Comparison of ENCODE assay signal across 1 cellular context in genomic region chr20:8144282-8145245, GRCh38.
TF ChIP-seq lines count a peak whose summit lies in the region.

No MANE protein-coding gene starts in this region.

TF ChIP-seq in HepG2, 621 proteins besides CTCF, POLR2A, EP300 and RAD21 (continued from another document and continues in another):
- peak; percentile 86; the same call in 1 of the 2 replicates for TF ChIP-seq RFXAP (CRISPR knock-in tag; IDR thresholded peaks at IDR 0.05; ENCODE audit: borderline replicate concordance)
- TF ChIP-seq POGZ (CRISPR knock-in tag; IDR thresholded peaks at IDR 0.05), result peak; percentile 100
- TF ChIP-seq ERF (CRISPR knock-in tag; IDR thresholded peaks at IDR 0.05), result peak; percentile 99
- peak; percentile 93 for TF ChIP-seq KLF9 (CRISPR knock-in tag; IDR thresholded peaks at IDR 0.05; ENCODE audit: low read depth)
- TF ChIP-seq RFX1 (IDR thresholded peaks at IDR 0.05), result no peak
- TF ChIP-seq, protein P1, sequence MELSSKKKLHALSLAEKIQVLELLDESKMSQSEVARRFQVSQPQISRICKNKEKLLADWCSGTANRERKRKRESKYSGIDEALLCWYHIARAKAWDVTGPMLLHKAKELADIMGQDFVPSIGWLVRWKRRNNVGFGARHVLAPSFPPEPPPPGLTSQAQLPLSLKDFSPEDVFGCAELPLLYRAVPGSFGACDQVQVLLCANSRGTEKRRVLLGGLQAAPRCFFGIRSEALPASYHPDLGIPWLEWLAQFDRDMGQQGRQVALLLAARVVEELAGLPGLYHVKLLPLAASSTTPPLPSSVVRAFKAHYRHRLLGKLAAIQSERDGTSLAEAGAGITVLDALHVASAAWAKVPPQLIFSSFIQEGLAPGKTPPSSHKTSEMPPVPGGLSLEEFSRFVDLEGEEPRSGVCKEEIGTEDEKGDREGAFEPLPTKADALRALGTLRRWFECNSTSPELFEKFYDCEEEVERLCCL (CRISPR knock-in tag; IDR thresholded peaks at IDR 0.05; ENCODE audit: borderline replicate concordance), result peak; percentile 66; the same call in 1 of the 2 replicates
- TF ChIP-seq SALL2 (CRISPR knock-in tag; IDR thresholded peaks at IDR 0.05), result peak; percentile 86; the same call in 1 of the 2 replicates
- no peak for TF ChIP-seq SOX6 (IDR thresholded peaks at IDR 0.05)
- TF ChIP-seq SOX6 (CRISPR knock-in tag; IDR thresholded peaks at IDR 0.05), result peak; percentile 99
- TF ChIP-seq ZBTB25 (CRISPR knock-in tag; IDR thresholded peaks at IDR 0.05), result peak; percentile 97
- TF ChIP-seq, protein P2, sequence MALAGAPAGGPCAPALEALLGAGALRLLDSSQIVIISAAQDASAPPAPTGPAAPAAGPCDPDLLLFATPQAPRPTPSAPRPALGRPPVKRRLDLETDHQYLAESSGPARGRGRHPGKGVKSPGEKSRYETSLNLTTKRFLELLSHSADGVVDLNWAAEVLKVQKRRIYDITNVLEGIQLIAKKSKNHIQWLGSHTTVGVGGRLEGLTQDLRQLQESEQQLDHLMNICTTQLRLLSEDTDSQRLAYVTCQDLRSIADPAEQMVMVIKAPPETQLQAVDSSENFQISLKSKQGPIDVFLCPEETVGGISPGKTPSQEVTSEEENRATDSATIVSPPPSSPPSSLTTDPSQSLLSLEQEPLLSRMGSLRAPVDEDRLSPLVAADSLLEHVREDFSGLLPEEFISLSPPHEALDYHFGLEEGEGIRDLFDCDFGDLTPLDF (CRISPR knock-in tag; IDR thresholded peaks at IDR 0.05), result no peak
- peak; percentile 99 for TF ChIP-seq TBX2 (CRISPR knock-in tag; IDR thresholded peaks at IDR 0.05; ENCODE audit: borderline replicate concordance)
- peak; percentile 96 for TF ChIP-seq TEAD3 (CRISPR knock-in tag; optimal IDR thresholded peaks at IDR 0.05; ENCODE audit: borderline replicate concordance)
- TF ChIP-seq ZNF703 (CRISPR knock-in tag; IDR thresholded peaks at IDR 0.05; ENCODE audit: borderline replicate concordance), result no peak
- TF ChIP-seq, protein P3, sequence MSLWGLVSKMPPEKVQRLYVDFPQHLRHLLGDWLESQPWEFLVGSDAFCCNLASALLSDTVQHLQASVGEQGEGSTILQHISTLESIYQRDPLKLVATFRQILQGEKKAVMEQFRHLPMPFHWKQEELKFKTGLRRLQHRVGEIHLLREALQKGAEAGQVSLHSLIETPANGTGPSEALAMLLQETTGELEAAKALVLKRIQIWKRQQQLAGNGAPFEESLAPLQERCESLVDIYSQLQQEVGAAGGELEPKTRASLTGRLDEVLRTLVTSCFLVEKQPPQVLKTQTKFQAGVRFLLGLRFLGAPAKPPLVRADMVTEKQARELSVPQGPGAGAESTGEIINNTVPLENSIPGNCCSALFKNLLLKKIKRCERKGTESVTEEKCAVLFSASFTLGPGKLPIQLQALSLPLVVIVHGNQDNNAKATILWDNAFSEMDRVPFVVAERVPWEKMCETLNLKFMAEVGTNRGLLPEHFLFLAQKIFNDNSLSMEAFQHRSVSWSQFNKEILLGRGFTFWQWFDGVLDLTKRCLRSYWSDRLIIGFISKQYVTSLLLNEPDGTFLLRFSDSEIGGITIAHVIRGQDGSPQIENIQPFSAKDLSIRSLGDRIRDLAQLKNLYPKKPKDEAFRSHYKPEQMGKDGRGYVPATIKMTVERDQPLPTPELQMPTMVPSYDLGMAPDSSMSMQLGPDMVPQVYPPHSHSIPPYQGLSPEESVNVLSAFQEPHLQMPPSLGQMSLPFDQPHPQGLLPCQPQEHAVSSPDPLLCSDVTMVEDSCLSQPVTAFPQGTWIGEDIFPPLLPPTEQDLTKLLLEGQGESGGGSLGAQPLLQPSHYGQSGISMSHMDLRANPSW (CRISPR knock-in tag; IDR thresholded peaks at IDR 0.05; ENCODE audit: borderline replicate concordance), result peak; percentile 100
- TF ChIP-seq MTF2 (CRISPR knock-in tag; IDR thresholded peaks at IDR 0.05; ENCODE audit: borderline replicate concordance), result peak; percentile 65; the same call in 1 of the 2 replicates
- TF ChIP-seq REST (IDR thresholded peaks at IDR 0.05; ENCODE audit: borderline replicate concordance in 1 of 2, low read depth in 1 of 2, low read length in 2 of 2), result no peak; a peak in 1 of 4 replicates
- peak; percentile 100 for TF ChIP-seq CEBPG (CRISPR knock-in tag; IDR thresholded peaks at IDR 0.05)
- peak; percentile 93 for TF ChIP-seq ZNF441 (CRISPR knock-in tag; IDR thresholded peaks at IDR 0.05; ENCODE audit: borderline replicate concordance)
- TF ChIP-seq, protein P4, sequence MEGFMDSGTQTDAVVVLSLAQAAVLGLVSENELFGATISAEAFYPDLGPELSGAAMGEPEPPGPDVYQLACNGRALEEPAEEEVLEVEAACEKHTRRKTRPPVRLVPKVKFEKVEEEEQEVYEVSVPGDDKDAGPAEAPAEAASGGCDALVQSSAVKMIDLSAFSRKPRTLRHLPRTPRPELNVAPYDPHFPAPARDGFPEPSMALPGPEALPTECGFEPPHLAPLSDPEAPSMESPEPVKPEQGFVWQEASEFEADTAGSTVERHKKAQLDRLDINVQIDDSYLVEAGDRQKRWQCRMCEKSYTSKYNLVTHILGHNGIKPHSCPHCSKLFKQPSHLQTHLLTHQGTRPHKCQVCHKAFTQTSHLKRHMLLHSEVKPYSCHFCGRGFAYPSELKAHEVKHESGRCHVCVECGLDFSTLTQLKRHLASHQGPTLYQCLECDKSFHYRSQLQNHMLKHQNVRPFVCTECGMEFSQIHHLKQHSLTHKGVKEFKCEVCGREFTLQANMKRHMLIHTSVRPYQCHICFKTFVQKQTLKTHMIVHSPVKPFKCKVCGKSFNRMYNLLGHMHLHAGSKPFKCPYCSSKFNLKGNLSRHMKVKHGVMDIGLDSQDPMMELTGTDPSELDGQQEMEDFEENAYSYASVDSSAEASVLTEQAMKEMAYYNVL (CRISPR knock-in tag; IDR thresholded peaks at IDR 0.05; ENCODE audit: borderline replicate concordance), result peak; percentile 98
- TF ChIP-seq, protein P5, sequence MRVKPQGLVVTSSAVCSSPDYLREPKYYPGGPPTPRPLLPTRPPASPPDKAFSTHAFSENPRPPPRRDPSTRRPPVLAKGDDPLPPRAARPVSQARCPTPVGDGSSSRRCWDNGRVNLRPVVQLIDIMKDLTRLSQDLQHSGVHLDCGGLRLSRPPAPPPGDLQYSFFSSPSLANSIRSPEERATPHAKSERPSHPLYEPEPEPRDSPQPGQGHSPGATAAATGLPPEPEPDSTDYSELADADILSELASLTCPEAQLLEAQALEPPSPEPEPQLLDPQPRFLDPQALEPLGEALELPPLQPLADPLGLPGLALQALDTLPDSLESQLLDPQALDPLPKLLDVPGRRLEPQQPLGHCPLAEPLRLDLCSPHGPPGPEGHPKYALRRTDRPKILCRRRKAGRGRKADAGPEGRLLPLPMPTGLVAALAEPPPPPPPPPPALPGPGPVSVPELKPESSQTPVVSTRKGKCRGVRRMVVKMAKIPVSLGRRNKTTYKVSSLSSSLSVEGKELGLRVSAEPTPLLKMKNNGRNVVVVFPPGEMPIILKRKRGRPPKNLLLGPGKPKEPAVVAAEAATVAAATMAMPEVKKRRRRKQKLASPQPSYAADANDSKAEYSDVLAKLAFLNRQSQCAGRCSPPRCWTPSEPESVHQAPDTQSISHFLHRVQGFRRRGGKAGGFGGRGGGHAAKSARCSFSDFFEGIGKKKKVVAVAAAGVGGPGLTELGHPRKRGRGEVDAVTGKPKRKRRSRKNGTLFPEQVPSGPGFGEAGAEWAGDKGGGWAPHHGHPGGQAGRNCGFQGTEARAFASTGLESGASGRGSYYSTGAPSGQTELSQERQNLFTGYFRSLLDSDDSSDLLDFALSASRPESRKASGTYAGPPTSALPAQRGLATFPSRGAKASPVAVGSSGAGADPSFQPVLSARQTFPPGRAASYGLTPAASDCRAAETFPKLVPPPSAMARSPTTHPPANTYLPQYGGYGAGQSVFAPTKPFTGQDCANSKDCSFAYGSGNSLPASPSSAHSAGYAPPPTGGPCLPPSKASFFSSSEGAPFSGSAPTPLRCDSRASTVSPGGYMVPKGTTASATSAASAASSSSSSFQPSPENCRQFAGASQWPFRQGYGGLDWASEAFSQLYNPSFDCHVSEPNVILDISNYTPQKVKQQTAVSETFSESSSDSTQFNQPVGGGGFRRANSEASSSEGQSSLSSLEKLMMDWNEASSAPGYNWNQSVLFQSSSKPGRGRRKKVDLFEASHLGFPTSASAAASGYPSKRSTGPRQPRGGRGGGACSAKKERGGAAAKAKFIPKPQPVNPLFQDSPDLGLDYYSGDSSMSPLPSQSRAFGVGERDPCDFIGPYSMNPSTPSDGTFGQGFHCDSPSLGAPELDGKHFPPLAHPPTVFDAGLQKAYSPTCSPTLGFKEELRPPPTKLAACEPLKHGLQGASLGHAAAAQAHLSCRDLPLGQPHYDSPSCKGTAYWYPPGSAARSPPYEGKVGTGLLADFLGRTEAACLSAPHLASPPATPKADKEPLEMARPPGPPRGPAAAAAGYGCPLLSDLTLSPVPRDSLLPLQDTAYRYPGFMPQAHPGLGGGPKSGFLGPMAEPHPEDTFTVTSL (CRISPR knock-in tag; IDR thresholded peaks at IDR 0.05; ENCODE audit: borderline replicate concordance), result peak; percentile 100
- TF ChIP-seq FOXC1 (CRISPR knock-in tag; IDR thresholded peaks at IDR 0.05; ENCODE audit: borderline replicate concordance), result peak; percentile 89
- TF ChIP-seq JUND (CRISPR knock-in tag; IDR thresholded peaks at IDR 0.05), result peak; percentile 95
- TF ChIP-seq, protein P6, sequence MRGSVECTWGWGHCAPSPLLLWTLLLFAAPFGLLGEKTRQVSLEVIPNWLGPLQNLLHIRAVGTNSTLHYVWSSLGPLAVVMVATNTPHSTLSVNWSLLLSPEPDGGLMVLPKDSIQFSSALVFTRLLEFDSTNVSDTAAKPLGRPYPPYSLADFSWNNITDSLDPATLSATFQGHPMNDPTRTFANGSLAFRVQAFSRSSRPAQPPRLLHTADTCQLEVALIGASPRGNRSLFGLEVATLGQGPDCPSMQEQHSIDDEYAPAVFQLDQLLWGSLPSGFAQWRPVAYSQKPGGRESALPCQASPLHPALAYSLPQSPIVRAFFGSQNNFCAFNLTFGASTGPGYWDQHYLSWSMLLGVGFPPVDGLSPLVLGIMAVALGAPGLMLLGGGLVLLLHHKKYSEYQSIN (CRISPR knock-in tag; IDR thresholded peaks at IDR 0.05; ENCODE audit: borderline replicate concordance), result no peak
- no peak for TF ChIP-seq GABPA (IDR thresholded peaks at IDR 0.05; ENCODE audit: low read depth, low read length)
- peak; percentile 80 for TF ChIP-seq GABPA (CRISPR knock-in tag; IDR thresholded peaks at IDR 0.05; ENCODE audit: low read depth)
- no peak for TF ChIP-seq ISX (CRISPR knock-in tag; conservative IDR thresholded peaks at IDR 0.05)
- TF ChIP-seq THAP9 (CRISPR knock-in tag; IDR thresholded peaks at IDR 0.05; ENCODE audit: borderline replicate concordance), result no peak
- no peak for TF ChIP-seq ZZZ3 (CRISPR knock-in tag; IDR thresholded peaks at IDR 0.05; ENCODE audit: borderline replicate concordance)
- peak; percentile 64; the same call in 1 of the 2 replicates for TF ChIP-seq SIN3A (IDR thresholded peaks at IDR 0.05; ENCODE audit: borderline replicate concordance, low read depth, low read length)
- no peak for TF ChIP-seq SP1 (IDR thresholded peaks at IDR 0.05)
- TF ChIP-seq SP1 (CRISPR knock-in tag; IDR thresholded peaks at IDR 0.05), result peak; percentile 22; the same call in 1 of the 2 replicates
- 0 out of 2 replicates have a peak, but pooled peaks have one; percentile 42 for TF ChIP-seq RNF2 (conservative IDR thresholded peaks at IDR 0.05; ENCODE audit: low read depth)
- TF ChIP-seq ZFY (CRISPR knock-in tag; IDR thresholded peaks at IDR 0.05), result 0 out of 2 replicates have a peak, but pooled peaks have one; percentile 31
- TF ChIP-seq ZFP90 (CRISPR knock-in tag; IDR thresholded peaks at IDR 0.05; ENCODE audit: borderline replicate concordance), result peak; percentile 56; the same call in 1 of the 2 replicates
